10 cellular contexts compared by ENCODE assay signal in the genomic region with DNA sequence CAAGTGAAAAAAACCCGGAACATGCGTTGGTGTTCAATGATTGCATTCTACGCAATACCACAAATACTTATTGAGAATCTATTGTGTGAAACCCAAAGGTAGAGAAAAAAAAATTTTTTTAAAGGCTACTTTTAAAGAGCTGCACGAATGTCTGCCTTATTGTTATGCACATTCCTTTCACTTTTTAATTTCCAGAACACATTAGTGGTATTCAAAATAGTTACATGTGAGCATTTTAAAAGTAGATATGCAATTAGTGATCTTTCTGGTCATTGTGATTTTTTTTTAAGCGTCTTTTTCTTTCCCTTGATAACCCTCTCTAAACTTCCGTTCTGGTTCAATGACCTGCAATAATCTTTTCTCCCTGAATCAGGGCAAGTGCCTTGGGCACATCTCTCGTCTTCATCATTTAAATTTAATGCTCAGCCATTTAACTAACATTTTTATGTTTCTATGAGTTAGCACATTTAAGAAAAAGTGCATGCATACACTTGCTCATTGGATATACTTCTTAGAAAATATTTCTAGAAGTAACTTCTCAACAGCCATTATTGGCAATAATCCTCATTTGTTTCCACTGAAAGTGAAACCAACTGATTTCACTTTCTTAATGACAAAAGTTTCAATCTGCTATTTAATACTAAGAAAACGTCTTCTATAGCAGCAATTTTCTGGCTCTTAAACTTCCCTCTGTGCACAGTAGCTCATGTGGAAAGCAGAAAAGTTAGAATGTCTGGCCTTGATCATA.
A peak's percentile ranks its signal among the peaks of the same experiment; 100 is the strongest.
DNase-seq lines count a peak whose midpoint lies in the region; ATAC-seq and TF ChIP-seq lines count a peak whose summit lies in the region.
"Had no signal": no experiment of that assay in that cellular context is flagged by ENCODE, and none has a peak within 500 bp of the region (broad histone marks: within the 10 kb centered on the region; RNA-seq: fewer than 3 reads in every experiment).

No MANE protein-coding gene starts in this region.

- H3K4me3 ChIP-seq in left ventricle myocardium inferior, result peak overlapping the region; percentile 48
- peak overlapping the region in 49 of 59 donors; percentile 0 to 51 (median 24) for H3K4me3 ChIP-seq in dorsolateral prefrontal cortex
- peak overlapping the region; percentile 8 for H3K4me3 ChIP-seq in upper lobe of right lung

- intact Hi-C loops in left ventricle myocardium inferior (cut with micrococcal nuclease) (no loop called here), Right ventricle myocardium inferior (cut with DNase I) (loop anchor here (5.0 kb wide), 1 partner anchor 872 kb away; no protein-coding TSS in a partner anchor), dorsolateral prefrontal cortex (cut with DNase I) (loop anchor here in 1 of 2 donors (5.0 kb wide), 1 partner anchor 1232 kb away; no protein-coding TSS in a partner anchor), upper lobe of right lung (cut with DNase I) (no loop called here)

- DNase-seq in left ventricle myocardium inferior (no peak), Right ventricle myocardium inferior (ENCODE audit: missing footprints) (no peak), dorsolateral prefrontal cortex (no peak), upper lobe of right lung (no peak), NCI-H510A treated with DMSO at 0.1 percent for 48 hours (lab: John Stamatoyannopoulos, UW) (no peak), CD1c-positive myeloid dendritic cell (ENCODE audit: extremely low spot score) (no peak)
- DNase-seq in activated effector memory CD4-positive, alpha-beta T cell treated with Interleukin-2 at 50 U/mL for 16 hours, result no peak
- DNase-seq: amygdala; stimulated activated CD4-positive, alpha-beta T cell treated with anti-CD3 and anti-CD28 coated beads, Interleukin-12 subunit alpha, Interleukin-12 subunit beta, amount 100 ng/mL, for 4 hours had no signal

- no peak for TF ChIP-seq CTCF in left ventricle myocardium inferior (IDR thresholded peaks at IDR 0.05; ENCODE audit: borderline replicate concordance)
- TF ChIP-seq CTCF in dorsolateral prefrontal cortex (IDR thresholded peaks at IDR 0.05 in 54 of 56, conservative IDR thresholded peaks at IDR 0.05 in 2 of 56; ENCODE audit: low read depth in 1 of 56, partially characterized antibody in 56 of 56), result no peak
- TF ChIP-seq CTCF in upper lobe of right lung (IDR thresholded peaks at IDR 0.05), result no peak

- ATAC-seq in Right ventricle myocardium inferior, result no peak
- peak; percentile 74 for ATAC-seq in HG03135 (IDR thresholded peaks at IDR 0.05; ENCODE audit: unreplicated experiment)
- no peak for ATAC-seq in upper lobe of right lung

- H3K4me1 ChIP-seq in left ventricle myocardium inferior, result peaks cover 8% of the 10 kb centered on the region
- H3K4me1 ChIP-seq in upper lobe of right lung, result no peaks in the 10 kb centered on the region

- peaks cover 18% of the 10 kb centered on the region for H3K27me3 ChIP-seq in left ventricle myocardium inferior (ENCODE audit: low read depth)
- peaks cover 0 to 5% (median 0%) of the 10 kb centered on the region in 45 donors for H3K27me3 ChIP-seq in dorsolateral prefrontal cortex
- no peaks in the 10 kb centered on the region for H3K27me3 ChIP-seq in upper lobe of right lung

- H3K9me3 ChIP-seq in left ventricle myocardium inferior (replicated peaks) (peaks cover 3% of the 10 kb centered on the region), upper lobe of right lung (no peaks in the 10 kb centered on the region)

- H3K36me3 ChIP-seq in left ventricle myocardium inferior, result no peaks in the 10 kb centered on the region
- H3K36me3 ChIP-seq in upper lobe of right lung, result no peaks in the 10 kb centered on the region

- H3K27ac ChIP-seq in left ventricle myocardium inferior (replicated peaks), result peak overlapping the region; percentile 49
- H3K27ac ChIP-seq in dorsolateral prefrontal cortex, result peak overlapping the region in 6 of 59 donors; percentile 1 to 43 (median 18)
- H3K27ac ChIP-seq in upper lobe of right lung, result no peak overlapping the region
